ENCODE assay signal across 30 cellular contexts in the genomic region with DNA sequence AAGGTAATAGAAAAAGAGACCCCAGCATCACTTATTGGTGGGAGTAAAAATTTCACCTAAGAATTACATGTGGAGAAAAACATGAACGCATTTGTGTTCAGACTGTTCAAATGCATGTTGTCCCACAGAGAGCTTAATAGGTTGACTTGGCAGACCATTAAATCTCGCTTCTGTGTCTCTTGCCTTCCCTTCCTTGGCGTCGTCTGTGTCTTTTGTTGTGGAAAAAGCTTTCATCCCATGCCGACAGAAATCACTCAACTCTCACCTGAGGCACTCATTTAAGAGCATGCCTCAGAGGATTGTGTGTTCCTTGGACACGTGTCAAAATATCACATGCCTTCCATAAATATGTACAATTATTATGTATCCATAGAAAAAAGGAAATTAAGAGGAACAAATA.
"Had no signal": no experiment of that assay in that cellular context is flagged by ENCODE, and none has a peak within 500 bp of the region (broad histone marks: within the 10 kb centered on the region; RNA-seq: fewer than 3 reads in every experiment).

No MANE protein-coding gene starts in this region.

- H3K27me3 ChIP-seq: colonic mucosa, dorsolateral prefrontal cortex, neutrophil, pancreas, thyroid gland had no signal

- DNase-seq: activated B cell treated with CpG ODN at 0.5 μM for 24 hours; activated CD4-positive, alpha-beta T cell treated with anti-CD3 and anti-CD28 coated beads for 4 hours; activated CD4-positive, alpha-beta T cell treated with anti-CD3 and anti-CD28 coated beads, Interleukin-2, amount 50 U/mL, for 48 hours; activated CD8-positive, alpha-beta memory T cell treated with anti-CD3 and anti-CD28 coated beads, Interleukin-2, amount 50 U/mL, for 48 hours; activated naive CD4-positive, alpha-beta T cell treated with Interleukin-2 at 50 U/mL for 16 hours; activated naive CD8-positive, alpha-beta T cell treated with anti-CD3 and anti-CD28 coated beads for 36 hours; activated T-cell treated with anti-CD3 and anti-CD28 coated beads, Interleukin-2, amount 50 U/mL, for 4 hours; colonic mucosa; dorsolateral prefrontal cortex; effector memory CD8-positive, alpha-beta T cell; glutamatergic neuron; hippocampal formation; islet precursor cell; left colon; pancreas; psoas muscle; right cardiac atrium; stimulated activated CD4-positive, alpha-beta T cell treated with anti-CD3 and anti-CD28 coated beads, Interleukin-12 subunit alpha, Interleukin-12 subunit beta, amount 100 ng/mL, for 4 hours; stimulated activated CD4-positive, alpha-beta T cell treated with anti-CD3 and anti-CD28 coated beads, Interleukin-4, amount 100 ng/mL, for 4 hours; stimulated activated naive CD8-positive, alpha-beta T cell treated with anti-CD3 and anti-CD28 coated beads, Interleukin-15, Interleukin-2, amounts not matched to agents 100 U/mL and 50 U/mL, for 24 hours; T1000; thyroid gland; upper lobe of right lung had no signal

- H3K9me3 Mint-ChIP-seq: activated T-cell treated with anti-CD3 and anti-CD28 coated beads, Interleukin-2, amount 50 U/mL, for 4 hours; natural killer cell treated with Interleukin-12 subunit alpha and Interleukin-12 subunit beta and Interleukin-15 and Interleukin-18, amount 100 ng/mL, for 72 hours had no signal

- H3K4me3 ChIP-seq: colonic mucosa, dorsolateral prefrontal cortex, esophagus muscularis mucosa, pancreas, psoas muscle, thyroid gland, upper lobe of right lung had no signal

- H3K27ac ChIP-seq: colonic mucosa, dorsolateral prefrontal cortex, esophagus muscularis mucosa, neutrophil, pancreas, psoas muscle, thyroid gland, upper lobe of right lung had no signal

- H3K4me1 ChIP-seq: colonic mucosa, esophagus muscularis mucosa, pancreas, psoas muscle, thyroid gland, upper lobe of right lung had no signal

- FAIRE-seq: astrocyte, frontal cortex, pancreas had no signal

- H3K4me1 Mint-ChIP-seq: activated B cell treated with CpG ODN at 0.5 μM for 24 hours; activated naive CD8-positive, alpha-beta T cell treated with anti-CD3 and anti-CD28 coated beads for 36 hours; central memory CD8-positive, alpha-beta T cell; memory B cell had no signal

- H3K9me3 ChIP-seq: colonic mucosa, neutrophil, pancreas, psoas muscle, thyroid gland, upper lobe of right lung had no signal

- ATAC-seq: activated T-cell treated with anti-CD3 and anti-CD28 coated beads, Interleukin-2, amount 50 U/mL, for 4 hours; effector memory CD8-positive, alpha-beta T cell; left colon; natural killer cell treated with Interleukin-12 subunit alpha and Interleukin-12 subunit beta and Interleukin-15 and Interleukin-18, amount 100 ng/mL, for 72 hours; pancreas; psoas muscle; right cardiac atrium; stimulated activated naive CD8-positive, alpha-beta T cell treated with anti-CD3 and anti-CD28 coated beads, Interleukin-15, Interleukin-2, amounts not matched to agents 100 U/mL and 50 U/mL, for 24 hours; upper lobe of right lung had no signal

- H3K36me3 ChIP-seq: colonic mucosa, esophagus muscularis mucosa, neutrophil, pancreas, thyroid gland, upper lobe of right lung had no signal

- H3K27ac Mint-ChIP-seq: activated B cell treated with CpG ODN at 0.5 μM for 24 hours; activated naive CD8-positive, alpha-beta T cell treated with anti-CD3 and anti-CD28 coated beads for 36 hours; effector memory CD8-positive, alpha-beta T cell; memory B cell; natural killer cell treated with Interleukin-12 subunit alpha and Interleukin-12 subunit beta and Interleukin-15 and Interleukin-18, amount 100 ng/mL, for 72 hours had no signal

- H3K36me3 Mint-ChIP-seq: activated naive CD8-positive, alpha-beta T cell treated with anti-CD3 and anti-CD28 coated beads for 36 hours; memory B cell; natural killer cell treated with Interleukin-12 subunit alpha and Interleukin-12 subunit beta and Interleukin-15 and Interleukin-18, amount 100 ng/mL, for 72 hours had no signal

- H3K4me3 Mint-ChIP-seq: activated B cell treated with CpG ODN at 0.5 μM for 24 hours; activated naive CD8-positive, alpha-beta T cell treated with anti-CD3 and anti-CD28 coated beads for 36 hours; activated T-cell treated with anti-CD3 and anti-CD28 coated beads, Interleukin-2, amount 50 U/mL, for 4 hours; central memory CD8-positive, alpha-beta T cell; effector memory CD8-positive, alpha-beta T cell; memory B cell; natural killer cell treated with Interleukin-12 subunit alpha and Interleukin-12 subunit beta and Interleukin-15 and Interleukin-18, amount 100 ng/mL, for 72 hours had no signal
